Comparison of ENCODE assay signal across 19 cellular contexts in genomic region chr4:138329506-138330070, GRCh38.
DNase-seq lines count a peak whose midpoint lies in the region; ATAC-seq and TF ChIP-seq lines count a peak whose summit lies in the region.
"Had no signal": no experiment of that assay in that cellular context is flagged by ENCODE, and none has a peak within 500 bp of the region (broad histone marks: within the 10 kb centered on the region; RNA-seq: fewer than 3 reads in every experiment).

No MANE protein-coding gene starts in this region.

- no peaks in the 10 kb centered on the region for H4K20me1 ChIP-seq in OCI-LY3 (ENCODE audit: insufficient read depth, low read length)

- no peak overlapping the region for H2BK12ac ChIP-seq in neuronal stem cell (ENCODE audit: low read length)

- peak overlapping the region; percentile 35 for H3K4me2 ChIP-seq in OCI-LY3 (ENCODE audit: low read length)
- no peak overlapping the region for H3K4me2 ChIP-seq in neuronal stem cell (ENCODE audit: insufficient read depth, low read length, poor library complexity, severe bottlenecking)
- H3K4me2 ChIP-seq: KMS-11 had no signal

- peaks cover 13% of the 10 kb centered on the region for H3K36me3 ChIP-seq in OCI-LY3 (replicated peaks; ENCODE audit: low read depth, low read length)
- no peaks in the 10 kb centered on the region for H3K36me3 ChIP-seq in neuronal stem cell (replicated peaks in 1 of 2; ENCODE audit: control insufficient read depth in 2 of 2, insufficient read depth in 2 of 2, low read length in 2 of 2)
- no peaks in the 10 kb centered on the region for H3K36me3 ChIP-seq in effector memory CD4-positive, alpha-beta T cell (ENCODE audit: control insufficient read depth, insufficient read depth, low read length)
- H3K36me3 ChIP-seq: SJCRH30 had no signal

- TF ChIP-seq CTCF in C4-2B (conservative IDR thresholded peaks at IDR 0.05) (no peak), OCI-LY3 (IDR thresholded peaks at IDR 0.05; ENCODE audit: low read depth, low read length) (no peak)

- peak overlapping the region; percentile 49 for H2AFZ ChIP-seq in OCI-LY3 (ENCODE audit: low read depth, low read length)
- peak overlapping the region; percentile 30 for H2AFZ ChIP-seq in neuronal stem cell (ENCODE audit: low read length)

- ATAC-seq in HG02623 (IDR thresholded peaks at IDR 0.05; ENCODE audit: unreplicated experiment), result no peak
- ATAC-seq: HepG2, Panc1 had no signal

- no peak overlapping the region for H3K4me3 ChIP-seq in OCI-LY3 (ENCODE audit: low read length)
- H3K4me3 ChIP-seq in neuronal stem cell (ENCODE audit: low read length in 2 of 2), result no peak overlapping the region
- no peak overlapping the region for H3K4me3 ChIP-seq in effector memory CD4-positive, alpha-beta T cell (ENCODE audit: insufficient read depth, low read depth, low read length, poor library complexity, severe bottlenecking)
- H3K4me3 ChIP-seq: SJCRH30 had no signal

- H3K27ac ChIP-seq in C4-2B (peak overlapping the region; percentile 63), OCI-LY3 (ENCODE audit: low read length) (peak overlapping the region; percentile 10), cingulate gyrus (ENCODE audit: low read depth, low read length) (peak overlapping the region; percentile 34), neuronal stem cell (replicated peaks; ENCODE audit: low read length) (no peak overlapping the region)
- no peak overlapping the region for H3K27ac ChIP-seq in effector memory CD4-positive, alpha-beta T cell (ENCODE audit: insufficient read depth, low read length, poor library complexity, severe bottlenecking)
- H3K27ac ChIP-seq: KMS-11, SJCRH30 had no signal

- no peak overlapping the region for H2BK120ac ChIP-seq in neuronal stem cell (ENCODE audit: low read depth, low read length)

- H3K4ac ChIP-seq in neuronal stem cell (ENCODE audit: low read length), result no peak overlapping the region

- H3K79me1 ChIP-seq in neuronal stem cell (ENCODE audit: low read depth, low read length), result no peaks in the 10 kb centered on the region

- no peak overlapping the region for H3K18ac ChIP-seq in neuronal stem cell (ENCODE audit: low read length)

- no peak overlapping the region for H4K8ac ChIP-seq in neuronal stem cell (ENCODE audit: low read depth, low read length)

- H2BK15ac ChIP-seq in neuronal stem cell (ENCODE audit: low read length), result no peak overlapping the region

- H3K79me2 ChIP-seq in OCI-LY3 (ENCODE audit: low read length), result no peaks in the 10 kb centered on the region

- H3K4me1 ChIP-seq in OCI-LY3 (ENCODE audit: low read length), result peaks cover 39% of the 10 kb centered on the region
- H3K4me1 ChIP-seq in neuronal stem cell (ENCODE audit: control insufficient read depth in 2 of 2, insufficient read depth in 1 of 2, low read depth in 1 of 2, low read length in 2 of 2), result no peaks in the 10 kb centered on the region
- H3K4me1 ChIP-seq in effector memory CD4-positive, alpha-beta T cell (ENCODE audit: control insufficient read depth, insufficient read depth, low read length, poor library complexity, severe bottlenecking), result no peaks in the 10 kb centered on the region

- no peak for DNase-seq in neuronal stem cell (ENCODE audit: low spot score)
- DNase-seq in C1 segment of cervical spinal cord (lab: John Stamatoyannopoulos, UW), result no peak
- DNase-seq in effector memory CD4-positive, alpha-beta T cell, result no peak
- DNase-seq: Caco-2; CD4-positive, CD25-positive, alpha-beta regulatory T cell; DMS153; EL; MV-4-11; NCI-H1417; NCI-H187; NCI-H2107; SJCRH30 had no signal

- no peak overlapping the region for H2AK5ac ChIP-seq in neuronal stem cell (ENCODE audit: low read depth, low read length)

- H3K9me3 ChIP-seq in OCI-LY3 (ENCODE audit: insufficient read depth, low read length) (peaks cover 13% of the 10 kb centered on the region), neuronal stem cell (replicated peaks in 1 of 2; ENCODE audit: control insufficient read depth in 2 of 2, insufficient read depth in 1 of 2, low read depth in 1 of 2, low read length in 2 of 2) (peaks cover 0 to 9% of the 10 kb centered on the region in 2 donors)
- H3K9me3 ChIP-seq in effector memory CD4-positive, alpha-beta T cell (ENCODE audit: control insufficient read depth, low read length), result no peaks in the 10 kb centered on the region
- H3K9me3 ChIP-seq: Caco-2, SJCRH30 had no signal

- no peak overlapping the region for H2BK5ac ChIP-seq in neuronal stem cell (ENCODE audit: low read length)

- H3K23ac ChIP-seq in neuronal stem cell (ENCODE audit: low read depth, low read length, poor library complexity), result no peak overlapping the region

- H3K27me3 ChIP-seq in OCI-LY3 (ENCODE audit: low read depth, low read length) (no peaks in the 10 kb centered on the region), neuronal stem cell (ENCODE audit: control insufficient read depth in 3 of 3, insufficient read depth in 3 of 3, low read depth in 1 of 3, low read length in 3 of 3) (no peaks in the 10 kb centered on the region)
- no peaks in the 10 kb centered on the region for H3K27me3 ChIP-seq in effector memory CD4-positive, alpha-beta T cell (replicated peaks; ENCODE audit: control insufficient read depth, insufficient read depth, low read length, poor library complexity, severe bottlenecking)
- H3K27me3 ChIP-seq: SJCRH30 had no signal

- no CpG with 5 or more reads among the region's 6 CpGs for WGBS in neuronal stem cell (ENCODE audit: extremely low coverage in 2 of 2, insufficient read length in 2 of 2, insufficient replicate concordance in 1 of 2), 2 donors

- no peak overlapping the region for H4K91ac ChIP-seq in neuronal stem cell (ENCODE audit: low read depth, low read length, poor library complexity)

- H3K14ac ChIP-seq in neuronal stem cell (ENCODE audit: low read length), result no peak overlapping the region

- H3K9ac ChIP-seq in OCI-LY3 (ENCODE audit: low read length) (no peak overlapping the region), neuronal stem cell (ENCODE audit: low read depth, low read length, poor library complexity) (no peak overlapping the region)
- H3K9ac ChIP-seq: KMS-11 had no signal

Comparison
In these comparisons a context has a peak if more than half of its experiments do, and no peak if none do; other contexts are left out.
1. H3K27ac ChIP-seq: peak in C4-2B (single experiment), OCI-LY3 (single experiment) and cingulate gyrus (single experiment); none in neuronal stem cell (single experiment) and effector memory CD4-positive, alpha-beta T cell (single experiment).